ENCODE assay signal across 19 cellular contexts in genomic region chr3:66527253-66527652, GRCh38.
"Had no signal": no experiment of that assay in that cellular context is flagged by ENCODE, and none has a peak within 500 bp of the region (broad histone marks: within the 10 kb centered on the region; RNA-seq: fewer than 3 reads in every experiment).

No MANE protein-coding gene starts in this region.

- H3K9me3 ChIP-seq: gastrocnemius medialis, psoas muscle, sigmoid colon, transverse colon had no signal

- ATAC-seq: activated T-cell treated with anti-CD3 and anti-CD28 coated beads, Interleukin-2, amount 50 U/mL, for 4 hours; gastrocnemius medialis; heart right ventricle; left ventricle myocardium superior; psoas muscle had no signal

- FAIRE-seq: colon, endothelial cell of umbilical vein had no signal

- H3K36me3 ChIP-seq: gastrocnemius medialis, heart right ventricle, sigmoid colon, transverse colon had no signal

- H3K27ac ChIP-seq: gastrocnemius medialis, heart right ventricle, psoas muscle, sigmoid colon, transverse colon had no signal

- H3K27me3 ChIP-seq: gastrocnemius medialis, heart right ventricle, sigmoid colon, transverse colon had no signal

- H3K4me1 ChIP-seq: gastrocnemius medialis, heart right ventricle, psoas muscle, sigmoid colon, transverse colon had no signal

- H3K4me3 ChIP-seq: gastrocnemius medialis, heart right ventricle, psoas muscle, sigmoid colon, transverse colon had no signal

- DNase-seq: activated CD4-positive, alpha-beta memory T cell treated with anti-CD3 and anti-CD28 coated beads for 36 hours; activated CD4-positive, alpha-beta T cell treated with anti-CD3 and anti-CD28 coated beads for 1 hour; activated gamma-delta T cell treated with Interleukin-2 at 50 U/mL for 16 hours; activated naive CD8-positive, alpha-beta T cell treated with anti-CD3 and anti-CD28 coated beads for 36 hours; activated T-cell treated with anti-CD3 and anti-CD28 coated beads, Interleukin-2, amount 50 U/mL, for 4 hours; gastrocnemius medialis; heart right ventricle; islet precursor cell; left ventricle myocardium superior; mesenchymal stem cell; nephron progenitor cell; psoas muscle; sigmoid colon; stimulated activated CD4-positive, alpha-beta T cell treated with anti-CD3 and anti-CD28 coated beads, Interleukin-12 subunit alpha, Interleukin-12 subunit beta, amount 100 ng/mL, for 4 hours; stimulated activated naive CD4-positive, alpha-beta T cell; substantia nigra; transverse colon had no signal
